Comparison of ENCODE assay signal across 14 cellular contexts in the genomic region with DNA sequence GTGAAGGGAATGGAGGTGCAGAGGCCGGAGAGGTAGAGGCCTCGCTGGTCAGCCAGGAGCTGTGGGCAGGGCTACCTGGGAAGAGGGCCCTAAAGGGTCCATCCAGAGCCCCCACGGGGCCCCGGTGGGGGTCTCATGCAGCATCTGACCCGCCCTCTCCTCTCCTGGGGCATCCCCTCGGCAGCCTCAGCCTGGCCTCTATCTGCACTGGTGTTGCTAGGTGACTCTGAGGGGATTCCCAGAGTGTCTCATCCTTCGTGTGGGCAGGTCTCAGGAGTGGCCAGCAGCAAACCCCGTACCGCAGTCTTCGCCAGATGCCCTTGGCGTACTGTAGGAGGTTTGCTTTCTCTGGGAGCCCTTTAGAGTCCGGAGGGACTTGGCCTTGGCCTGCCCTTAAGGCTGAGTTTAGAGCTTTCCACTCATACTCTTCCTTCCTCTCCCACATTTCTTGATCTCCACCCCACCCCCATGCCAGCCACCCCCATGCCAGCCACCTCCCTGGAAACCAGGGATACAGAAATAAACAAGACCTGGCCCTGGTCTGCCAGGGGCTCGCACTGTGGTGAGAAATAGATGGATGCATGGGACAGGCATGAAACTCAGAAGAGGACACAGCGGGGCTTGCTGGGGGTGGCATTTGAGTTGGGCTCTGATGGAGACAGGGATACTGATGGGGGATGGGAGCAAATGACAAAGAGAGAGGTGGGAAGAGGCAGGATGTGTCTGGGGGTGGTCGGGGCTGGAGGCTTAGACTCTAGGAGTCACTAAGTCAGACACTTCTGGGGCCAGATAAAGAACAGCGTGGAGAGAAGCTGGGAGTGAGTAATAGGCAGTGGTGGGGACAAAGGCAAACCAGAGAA. TPM values are rescaled to one million over a fixed set of nuclear protein-coding genes. Genes with fewer than 3 reads are reported as not detected.
DNase-seq lines count a peak whose midpoint lies in the region; ATAC-seq, FAIRE-seq and TF ChIP-seq lines count a peak whose summit lies in the region.
"Had no signal": no experiment of that assay in that cellular context is flagged by ENCODE, and none has a peak within 500 bp of the region (broad histone marks: within the 10 kb centered on the region; RNA-seq: fewer than 3 reads in every experiment).

No MANE protein-coding gene starts in this region.

- no peak overlapping the region for H3K14ac ChIP-seq in H1 (ENCODE audit: insufficient read length)

- no peak for ATAC-seq in lower lobe of right lung

- H3K27me3 ChIP-seq in HUES64 (ENCODE audit: insufficient read depth, low read length), result no peaks in the 10 kb centered on the region
- H3K27me3 ChIP-seq in H1 (replicated peaks in 1 of 4; ENCODE audit: control insufficient read depth in 3 of 4, extremely low read depth in 1 of 4, insufficient read depth in 3 of 4, low read length in 3 of 4), result no peaks in the 10 kb centered on the region
- no peaks in the 10 kb centered on the region for H3K27me3 ChIP-seq in lower lobe of right lung (ENCODE audit: low read depth)
- H3K27me3 ChIP-seq: suprapubic skin had no signal

- WGBS in HUES64, result 85% methylated on average over 16 of the region's 16 CpGs
- WGBS in H1 (ENCODE audit: extremely low coverage in 1 of 2, insufficient coverage in 1 of 2, insufficient read length in 1 of 2, insufficient replicate concordance in 2 of 2, low coverage in 1 of 2, low lambda C conversion rate in 2 of 2, missing lambda C conversion rate in 1 of 2), 2 experiments, result 83% methylated on average over 14 of the region's 16 CpGs; no CpG with 5 or more reads in 1 of the 2 experiments

- H4K91ac ChIP-seq in H1 (replicated peaks; ENCODE audit: insufficient read length, low read length), result no peak overlapping the region

- H3K4me3 Mint-ChIP-seq in T-helper 2 cell treated with Interferon-gamma antibody and Interleukin-4, amounts not matched to agents 5 μg/mL and 100 μg/mL, for 36 hours, result no peak overlapping the region

- no peaks in the 10 kb centered on the region for H3K4me1 ChIP-seq in HUES64 (ENCODE audit: insufficient read depth, low read length)
- peaks cover 0 to 5% (median 0%) of the 10 kb centered on the region in 4 experiments; a peak in 3 of 7 replicates for H3K4me1 ChIP-seq in H1 (replicated peaks in 1 of 4; ENCODE audit: control insufficient read depth in 3 of 4, insufficient read depth in 4 of 4, low read length in 3 of 4)
- H3K4me1 ChIP-seq in lower lobe of right lung, result peaks cover 6% of the 10 kb centered on the region

- H3K9ac ChIP-seq in HUES64 (ENCODE audit: low read depth, low read length) (peak overlapping the region; percentile 25; the same call in 1 of the 2 replicates), H1 (replicated peaks in 1 of 4; ENCODE audit: extremely low read depth in 1 of 4, low read depth in 3 of 4, low read length in 3 of 4) (no peak overlapping the region)

- no peak overlapping the region for H2BK12ac ChIP-seq in H1 (ENCODE audit: low read depth, low read length)

- no peaks in the 10 kb centered on the region for H3K9me3 Mint-ChIP-seq in T-helper 2 cell treated with Interferon-gamma antibody and Interleukin-4, amounts not matched to agents 5 μg/mL and 100 μg/mL, for 36 hours

- no peaks in the 10 kb centered on the region for H3K27me3 Mint-ChIP-seq in T-helper 2 cell treated with Interferon-gamma antibody and Interleukin-4, amounts not matched to agents 5 μg/mL and 100 μg/mL, for 36 hours (ENCODE audit: low read depth)

- H4K20me1 ChIP-seq in H1 (replicated peaks in 1 of 2; ENCODE audit: control insufficient read depth in 1 of 2, insufficient read depth in 2 of 2, low read length in 2 of 2), result no peaks in the 10 kb centered on the region

- 0 out of 2 replicates have a peak overlapping the region, but pooled peaks have one; percentile 51 for H2AFZ ChIP-seq in H1 (ENCODE audit: low read length)

- H3K36me3 ChIP-seq in HUES64 (ENCODE audit: insufficient read depth, low read length) (no peaks in the 10 kb centered on the region), H1 (ENCODE audit: control insufficient read depth in 2 of 4, insufficient read depth in 4 of 4, low read length in 3 of 4) (no peaks in the 10 kb centered on the region), lower lobe of right lung (no peaks in the 10 kb centered on the region)
- H3K36me3 ChIP-seq: suprapubic skin had no signal

- H3K4me2 ChIP-seq in H1 (ENCODE audit: insufficient read depth in 1 of 2, low read depth in 2 of 2, low read length in 2 of 2), result no peak overlapping the region

- H2BK120ac ChIP-seq in H1 (replicated peaks; ENCODE audit: low read depth, low read length), result no peak overlapping the region

- H3K79me2 ChIP-seq in H1 (ENCODE audit: control insufficient read depth in 1 of 2, insufficient read depth in 2 of 2, low read length in 2 of 2), result no peaks in the 10 kb centered on the region

- no peak for TF ChIP-seq EP300 in H1 (IDR thresholded peaks at IDR 0.05; ENCODE audit: borderline replicate concordance in 1 of 2, low read depth in 2 of 2, low read length in 2 of 2)

- POLR2A ChIA-PET in H1 (lab: Charles Lee; ENCODE audit: partially characterized antibody), result interaction anchor here (1.1 to 1.7 kb wide), 2 partner anchors 40 to 63 kb away, joined by 3 to 5 read pairs; no protein-coding TSS in a partner anchor

- no peak overlapping the region for H2BK15ac ChIP-seq in H1 (ENCODE audit: low read length)

- H3K9me3 ChIP-seq in HUES64 (ENCODE audit: insufficient read depth, low read depth, low read length), result no peaks in the 10 kb centered on the region
- H3K9me3 ChIP-seq in H1 (ENCODE audit: insufficient read depth in 2 of 2, low read depth in 1 of 2, low read length in 1 of 2), result no peaks in the 10 kb centered on the region
- no peaks in the 10 kb centered on the region for H3K9me3 ChIP-seq in lower lobe of right lung
- H3K9me3 ChIP-seq: suprapubic skin had no signal

- H3K4ac ChIP-seq in H1 (replicated peaks; ENCODE audit: insufficient read length, low read depth, low read length), result no peak overlapping the region

- intact Hi-C loops in lower lobe of right lung (cut with DNase I), result no loop called here

- no peak overlapping the region for H2BK20ac ChIP-seq in H1 (ENCODE audit: low read length)

- peaks cover 7% of the 10 kb centered on the region for H3K4me1 Mint-ChIP-seq in T-helper 2 cell treated with Interferon-gamma antibody and Interleukin-4, amounts not matched to agents 5 μg/mL and 100 μg/mL, for 36 hours (ENCODE audit: low read depth)

- no peak overlapping the region for H4K8ac ChIP-seq in H1 (ENCODE audit: extremely low read depth, insufficient read depth, low read length)

- H4K5ac ChIP-seq in H1 (ENCODE audit: insufficient read length, low read depth, low read length), result no peak overlapping the region

- H3K27ac ChIP-seq in HUES64 (ENCODE audit: low read depth, low read length), result no peak overlapping the region
- H3K27ac ChIP-seq in H1 (ENCODE audit: low read depth, low read length), result no peak overlapping the region
- H3K27ac ChIP-seq in lower lobe of right lung, result no peak overlapping the region
- H3K27ac ChIP-seq: suprapubic skin had no signal

- H3K56ac ChIP-seq in H1 (replicated peaks; ENCODE audit: insufficient read length, low read depth, low read length), result no peak overlapping the region

- TF ChIP-seq POLR2A in H1 (IDR thresholded peaks at IDR 0.05; ENCODE audit: control extremely low read depth in 1 of 2, low read depth in 2 of 2, low read length in 2 of 2), result no peak

- FAIRE-seq in H1 (lab: Jason Lieb, UNC), result no peak
- FAIRE-seq: A204.1 had no signal

- H2AK5ac ChIP-seq in H1 (ENCODE audit: low read depth, low read length), result no peak overlapping the region

- H3K23ac ChIP-seq in H1 (ENCODE audit: insufficient read length), result no peak overlapping the region

- no peak overlapping the region for H2BK5ac ChIP-seq in H1 (ENCODE audit: low read depth, low read length)

- CTCF ChIA-PET in H1 (lab: Charles Lee; ENCODE audit: partially characterized antibody), result interaction anchor here (0.6 to 4.1 kb wide), 29 partner anchors 7 to 103 kb away, joined by 3 to 49 read pairs (median 6); partner anchors contain the start of gene SLC5A10

- no peak overlapping the region for H3K27ac Mint-ChIP-seq in T-helper 2 cell treated with Interferon-gamma antibody and Interleukin-4, amounts not matched to agents 5 μg/mL and 100 μg/mL, for 36 hours

- no peaks in the 10 kb centered on the region for H3K79me1 ChIP-seq in H1 (ENCODE audit: low read depth, low read length)

- TF ChIP-seq RAD21 in H1 (IDR thresholded peaks at IDR 0.05 in 1 of 2, conservative IDR thresholded peaks at IDR 0.05 in 1 of 2; ENCODE audit: low read depth in 2 of 2, low read length in 2 of 2), result no peak

- H3K36me3 Mint-ChIP-seq in T-helper 2 cell treated with Interferon-gamma antibody and Interleukin-4, amounts not matched to agents 5 μg/mL and 100 μg/mL, for 36 hours (ENCODE audit: low read depth), result no peaks in the 10 kb centered on the region

- no peaks in the 10 kb centered on the region for H3K23me2 ChIP-seq in H1 (ENCODE audit: low read depth, low read length)

- no peak overlapping the region for H3K18ac ChIP-seq in H1 (ENCODE audit: extremely low read depth, low read length)

- peak; percentile 35 for DNase-seq in T-helper 2 cell treated with Interferon-gamma antibody and Interleukin-4, amounts not matched to agents 5 μg/mL and 100 μg/mL, for 36 hours (ENCODE audit: low spot score)
- DNase-seq in T-helper 2 cell (no peak), H1 (ENCODE audit: low read depth in 1 of 2, low spot score in 2 of 2) (no peak), renal cortical epithelial cell (ENCODE audit: low read depth) (peak; percentile 44), lower lobe of right lung (no peak), cerebellar cortex (ENCODE audit: low spot score) (no peak), foreskin fibroblast (no peak)
- DNase-seq: DMS79, NCI-H187 treated with DMSO at 0.1 percent for 48 hours, SHP77 treated with DMSO at 0.1 percent for 48 hours had no signal

- no peak for TF ChIP-seq CTCF in H1 (IDR thresholded peaks at IDR 0.05; ENCODE audit: control extremely low read depth in 1 of 3, insufficient read depth in 1 of 3, low read depth in 1 of 3, low read length in 3 of 3)
- TF ChIP-seq CTCF in lower lobe of right lung (IDR thresholded peaks at IDR 0.05), result no peak
- TF ChIP-seq CTCF in foreskin fibroblast (IDR thresholded peaks at IDR 0.05; ENCODE audit: low read depth, low read length), result no peak

- H3K4me3 ChIP-seq in HUES64 (ENCODE audit: low read length), result no peak overlapping the region
- H3K4me3 ChIP-seq in H1 (ENCODE audit: extremely low read depth in 1 of 4, insufficient read depth in 2 of 4, low read depth in 3 of 4, low read length in 4 of 4), result no peak overlapping the region
- H3K4me3 ChIP-seq in lower lobe of right lung, result no peak overlapping the region
- H3K4me3 ChIP-seq in foreskin fibroblast (ENCODE audit: low read depth in 1 of 2, low read length in 2 of 2), result no peak overlapping the region
- H3K4me3 ChIP-seq: suprapubic skin had no signal

RNA-seq across cellular contexts. Expression of gene SLC5A10, which starts 9.9 kb away (rescaled TPM):
- 0.05 TPM for polyA plus RNA-seq in HUES64 (2013, experiment 1 of 2)
- not detected for polyA plus RNA-seq in HUES64 (2013, experiment 2 of 2)
- 0.11 TPM in 1 of 2 replicates, not detected in the other for total RNA-seq in H1 (2021; fragmentation: NEBNext Ultra II Directional; extraction: Animal tissue kit (Norgen Biotek cat#: 25700))
- polyA plus RNA-seq in H1 (2011; rRNA removed), result 0.05 and 0.11 TPM in 2 replicates
- polyA plus RNA-seq in H1 (2011; cell fraction: cytosol; rRNA removed), result 0.08 TPM
- polyA plus RNA-seq in H1 (2011; cell fraction: nucleus; rRNA removed), result 0.16 TPM
- 0.14 to 0.16 TPM in 2 of 4 replicates, not detected in the others for polyA plus RNA-seq in H1 (2012, experiment 1 of 2)
- not detected for polyA plus RNA-seq in H1 (2012, experiment 2 of 2)
- polyA plus RNA-seq in H1 (2013, experiment 1 of 2), result under 0.01 TPM
- not detected for polyA plus RNA-seq in H1 (2013, experiment 2 of 2)
- polyA minus RNA-seq in H1 (2011; rRNA and poly(A)+ RNA removed), result 0.16 TPM in 1 of 2 replicates, not detected in the other
- polyA minus RNA-seq in H1 (2011; cell fraction: cytosol; rRNA and poly(A)+ RNA removed), result not detected
- polyA minus RNA-seq in H1 (2011; cell fraction: nucleus; rRNA and poly(A)+ RNA removed), result 0.10 TPM
- 0.50 and 0.87 TPM in 2 replicates for total RNA-seq in renal cortical epithelial cell
- not detected for total RNA-seq in lower lobe of right lung
- total RNA-seq: chondrocyte had no signal

RNA-seq across cellular contexts. Expression of gene FAM83G, which starts 42.7 kb away (rescaled TPM):
- 14.0 TPM for polyA plus RNA-seq in HUES64 (2013, experiment 1 of 2)
- polyA plus RNA-seq in HUES64 (2013, experiment 2 of 2), result 11.6 TPM
- total RNA-seq in H1 (2021; fragmentation: NEBNext Ultra II Directional; extraction: Animal tissue kit (Norgen Biotek cat#: 25700)), result 28.7 and 29.0 TPM in 2 replicates
- polyA plus RNA-seq in H1 (2011; rRNA removed), result 15.4 and 21.3 TPM in 2 replicates
- 14.3 TPM for polyA plus RNA-seq in H1 (2011; cell fraction: cytosol; rRNA removed)
- polyA plus RNA-seq in H1 (2011; cell fraction: nucleus; rRNA removed), result 29.6 TPM
- polyA plus RNA-seq in H1 (2012, experiment 1 of 2), result 13.8 to 20.5 TPM (median 18.5 TPM) in 4 replicates
- 20.3 TPM for polyA plus RNA-seq in H1 (2012, experiment 2 of 2)
- 13.9 TPM for polyA plus RNA-seq in H1 (2013, experiment 1 of 2)
- 13.4 TPM for polyA plus RNA-seq in H1 (2013, experiment 2 of 2)
- 20.1 and 21.0 TPM in 2 replicates for polyA minus RNA-seq in H1 (2011; rRNA and poly(A)+ RNA removed)
- 21.6 TPM for polyA minus RNA-seq in H1 (2011; cell fraction: cytosol; rRNA and poly(A)+ RNA removed)
- 22.7 TPM for polyA minus RNA-seq in H1 (2011; cell fraction: nucleus; rRNA and poly(A)+ RNA removed)
- total RNA-seq in renal cortical epithelial cell (16.8 and 17.9 TPM in 2 replicates), lower lobe of right lung (5.8 TPM)

Comparison
In these comparisons a context has a peak if more than half of its experiments do, and no peak if none do; other contexts are left out.
1. DNase-seq: peak in T-helper 2 cell treated with Interferon-gamma antibody and Interleukin-4, amounts not matched to agents 5 μg/mL and 100 μg/mL, for 36 hours (single experiment) and renal cortical epithelial cell (single experiment); none in T-helper 2 cell (0 of 5), H1 (0 of 2), lower lobe of right lung (single experiment), cerebellar cortex (single experiment) and foreskin fibroblast (0 of 2).